ENCODE assay signal across 1 cellular context in the genomic region with DNA sequence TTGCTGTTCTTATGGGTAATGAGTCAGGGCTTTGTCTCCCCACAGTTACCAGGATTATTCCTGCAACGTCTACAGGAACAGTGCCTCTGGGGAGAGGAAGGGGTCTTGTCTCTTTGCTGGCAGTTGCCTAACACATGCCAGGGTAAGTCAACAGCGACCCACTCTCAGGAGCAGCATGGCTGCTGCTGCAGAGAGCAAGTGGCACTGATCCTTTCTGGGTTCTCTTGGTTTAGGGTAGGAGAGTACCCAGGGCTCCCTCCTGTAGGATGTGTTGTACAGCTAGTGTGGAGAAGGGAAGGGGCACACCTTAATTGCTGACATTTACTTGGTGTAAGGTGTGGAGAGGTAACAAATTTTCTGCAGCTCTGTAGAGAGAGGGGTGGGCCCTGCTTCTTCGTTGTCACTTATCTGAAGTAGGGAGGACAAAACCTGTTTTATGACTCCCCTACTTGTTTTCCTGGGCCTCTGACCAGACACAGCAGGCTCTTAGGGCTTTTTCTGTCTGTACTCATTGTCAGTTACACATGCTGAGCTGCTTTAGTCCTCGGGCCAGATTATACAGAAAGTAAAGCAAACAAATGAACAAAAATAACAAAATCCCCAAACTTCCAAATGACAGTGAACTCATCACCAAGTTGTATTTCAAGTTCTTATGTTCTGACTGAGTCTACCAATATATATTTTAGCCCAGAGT.
TF ChIP-seq lines count a peak whose summit lies in the region.

No MANE protein-coding gene starts in this region.

TF ChIP-seq in HepG2, 621 proteins besides CTCF, POLR2A, EP300 and RAD21:
- TF ChIP-seq, protein P1, sequence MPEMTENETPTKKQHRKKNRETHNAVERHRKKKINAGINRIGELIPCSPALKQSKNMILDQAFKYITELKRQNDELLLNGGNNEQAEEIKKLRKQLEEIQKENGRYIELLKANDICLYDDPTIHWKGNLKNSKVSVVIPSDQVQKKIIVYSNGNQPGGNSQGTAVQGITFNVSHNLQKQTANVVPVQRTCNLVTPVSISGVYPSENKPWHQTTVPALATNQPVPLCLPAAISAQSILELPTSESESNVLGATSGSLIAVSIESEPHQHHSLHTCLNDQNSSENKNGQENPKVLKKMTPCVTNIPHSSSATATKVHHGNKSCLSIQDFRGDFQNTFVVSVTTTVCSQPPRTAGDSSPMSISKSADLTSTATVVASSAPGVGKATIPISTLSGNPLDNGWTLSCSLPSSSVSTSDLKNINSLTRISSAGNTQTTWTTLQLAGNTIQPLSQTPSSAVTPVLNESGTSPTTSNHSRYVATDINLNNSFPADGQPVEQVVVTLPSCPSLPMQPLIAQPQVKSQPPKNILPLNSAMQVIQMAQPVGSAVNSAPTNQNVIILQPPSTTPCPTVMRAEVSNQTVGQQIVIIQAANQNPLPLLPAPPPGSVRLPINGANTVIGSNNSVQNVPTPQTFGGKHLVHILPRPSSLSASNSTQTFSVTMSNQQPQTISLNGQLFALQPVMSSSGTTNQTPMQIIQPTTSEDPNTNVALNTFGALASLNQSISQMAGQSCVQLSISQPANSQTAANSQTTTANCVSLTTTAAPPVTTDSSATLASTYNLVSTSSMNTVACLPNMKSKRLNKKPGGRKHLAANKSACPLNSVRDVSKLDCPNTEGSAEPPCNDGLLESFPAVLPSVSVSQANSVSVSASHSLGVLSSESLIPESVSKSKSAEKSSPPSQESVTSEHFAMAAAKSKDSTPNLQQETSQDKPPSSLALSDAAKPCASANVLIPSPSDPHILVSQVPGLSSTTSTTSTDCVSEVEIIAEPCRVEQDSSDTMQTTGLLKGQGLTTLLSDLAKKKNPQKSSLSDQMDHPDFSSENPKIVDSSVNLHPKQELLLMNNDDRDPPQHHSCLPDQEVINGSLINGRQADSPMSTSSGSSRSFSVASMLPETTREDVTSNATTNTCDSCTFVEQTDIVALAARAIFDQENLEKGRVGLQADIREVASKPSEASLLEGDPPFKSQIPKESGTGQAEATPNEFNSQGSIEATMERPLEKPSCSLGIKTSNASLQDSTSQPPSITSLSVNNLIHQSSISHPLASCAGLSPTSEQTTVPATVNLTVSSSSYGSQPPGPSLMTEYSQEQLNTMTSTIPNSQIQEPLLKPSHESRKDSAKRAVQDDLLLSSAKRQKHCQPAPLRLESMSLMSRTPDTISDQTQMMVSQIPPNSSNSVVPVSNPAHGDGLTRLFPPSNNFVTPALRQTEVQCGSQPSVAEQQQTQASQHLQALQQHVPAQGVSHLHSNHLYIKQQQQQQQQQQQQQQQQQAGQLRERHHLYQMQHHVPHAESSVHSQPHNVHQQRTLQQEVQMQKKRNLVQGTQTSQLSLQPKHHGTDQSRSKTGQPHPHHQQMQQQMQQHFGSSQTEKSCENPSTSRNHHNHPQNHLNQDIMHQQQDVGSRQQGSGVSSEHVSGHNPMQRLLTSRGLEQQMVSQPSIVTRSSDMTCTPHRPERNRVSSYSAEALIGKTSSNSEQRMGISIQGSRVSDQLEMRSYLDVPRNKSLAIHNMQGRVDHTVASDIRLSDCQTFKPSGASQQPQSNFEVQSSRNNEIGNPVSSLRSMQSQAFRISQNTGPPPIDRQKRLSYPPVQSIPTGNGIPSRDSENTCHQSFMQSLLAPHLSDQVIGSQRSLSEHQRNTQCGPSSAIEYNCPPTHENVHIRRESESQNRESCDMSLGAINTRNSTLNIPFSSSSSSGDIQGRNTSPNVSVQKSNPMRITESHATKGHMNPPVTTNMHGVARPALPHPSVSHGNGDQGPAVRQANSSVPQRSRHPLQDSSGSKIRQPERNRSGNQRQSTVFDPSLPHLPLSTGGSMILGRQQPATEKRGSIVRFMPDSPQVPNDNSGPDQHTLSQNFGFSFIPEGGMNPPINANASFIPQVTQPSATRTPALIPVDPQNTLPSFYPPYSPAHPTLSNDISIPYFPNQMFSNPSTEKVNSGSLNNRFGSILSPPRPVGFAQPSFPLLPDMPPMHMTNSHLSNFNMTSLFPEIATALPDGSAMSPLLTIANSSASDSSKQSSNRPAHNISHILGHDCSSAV (CRISPR knock-in tag; IDR thresholded peaks at IDR 0.05; ENCODE audit: borderline replicate concordance), result no peak
- TF ChIP-seq, protein P2, sequence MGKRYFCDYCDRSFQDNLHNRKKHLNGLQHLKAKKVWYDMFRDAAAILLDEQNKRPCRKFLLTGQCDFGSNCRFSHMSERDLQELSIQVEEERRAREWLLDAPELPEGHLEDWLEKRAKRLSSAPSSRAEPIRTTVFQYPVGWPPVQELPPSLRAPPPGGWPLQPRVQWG (CRISPR knock-in tag; IDR thresholded peaks at IDR 0.05; ENCODE audit: borderline replicate concordance, low read depth), result no peak
- TF ChIP-seq, protein P3, sequence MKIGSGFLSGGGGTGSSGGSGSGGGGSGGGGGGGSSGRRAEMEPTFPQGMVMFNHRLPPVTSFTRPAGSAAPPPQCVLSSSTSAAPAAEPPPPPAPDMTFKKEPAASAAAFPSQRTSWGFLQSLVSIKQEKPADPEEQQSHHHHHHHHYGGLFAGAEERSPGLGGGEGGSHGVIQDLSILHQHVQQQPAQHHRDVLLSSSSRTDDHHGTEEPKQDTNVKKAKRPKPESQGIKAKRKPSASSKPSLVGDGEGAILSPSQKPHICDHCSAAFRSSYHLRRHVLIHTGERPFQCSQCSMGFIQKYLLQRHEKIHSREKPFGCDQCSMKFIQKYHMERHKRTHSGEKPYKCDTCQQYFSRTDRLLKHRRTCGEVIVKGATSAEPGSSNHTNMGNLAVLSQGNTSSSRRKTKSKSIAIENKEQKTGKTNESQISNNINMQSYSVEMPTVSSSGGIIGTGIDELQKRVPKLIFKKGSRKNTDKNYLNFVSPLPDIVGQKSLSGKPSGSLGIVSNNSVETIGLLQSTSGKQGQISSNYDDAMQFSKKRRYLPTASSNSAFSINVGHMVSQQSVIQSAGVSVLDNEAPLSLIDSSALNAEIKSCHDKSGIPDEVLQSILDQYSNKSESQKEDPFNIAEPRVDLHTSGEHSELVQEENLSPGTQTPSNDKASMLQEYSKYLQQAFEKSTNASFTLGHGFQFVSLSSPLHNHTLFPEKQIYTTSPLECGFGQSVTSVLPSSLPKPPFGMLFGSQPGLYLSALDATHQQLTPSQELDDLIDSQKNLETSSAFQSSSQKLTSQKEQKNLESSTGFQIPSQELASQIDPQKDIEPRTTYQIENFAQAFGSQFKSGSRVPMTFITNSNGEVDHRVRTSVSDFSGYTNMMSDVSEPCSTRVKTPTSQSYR (CRISPR knock-in tag; IDR thresholded peaks at IDR 0.05; ENCODE audit: borderline replicate concordance), result no peak
- TF ChIP-seq ZNF713 (CRISPR knock-in tag; IDR thresholded peaks at IDR 0.05) (no peak), HIVEP1 (CRISPR knock-in tag; IDR thresholded peaks at IDR 0.05) (no peak), IRF2 (CRISPR knock-in tag; IDR thresholded peaks at IDR 0.05) (no peak)
- TF ChIP-seq, protein P4, sequence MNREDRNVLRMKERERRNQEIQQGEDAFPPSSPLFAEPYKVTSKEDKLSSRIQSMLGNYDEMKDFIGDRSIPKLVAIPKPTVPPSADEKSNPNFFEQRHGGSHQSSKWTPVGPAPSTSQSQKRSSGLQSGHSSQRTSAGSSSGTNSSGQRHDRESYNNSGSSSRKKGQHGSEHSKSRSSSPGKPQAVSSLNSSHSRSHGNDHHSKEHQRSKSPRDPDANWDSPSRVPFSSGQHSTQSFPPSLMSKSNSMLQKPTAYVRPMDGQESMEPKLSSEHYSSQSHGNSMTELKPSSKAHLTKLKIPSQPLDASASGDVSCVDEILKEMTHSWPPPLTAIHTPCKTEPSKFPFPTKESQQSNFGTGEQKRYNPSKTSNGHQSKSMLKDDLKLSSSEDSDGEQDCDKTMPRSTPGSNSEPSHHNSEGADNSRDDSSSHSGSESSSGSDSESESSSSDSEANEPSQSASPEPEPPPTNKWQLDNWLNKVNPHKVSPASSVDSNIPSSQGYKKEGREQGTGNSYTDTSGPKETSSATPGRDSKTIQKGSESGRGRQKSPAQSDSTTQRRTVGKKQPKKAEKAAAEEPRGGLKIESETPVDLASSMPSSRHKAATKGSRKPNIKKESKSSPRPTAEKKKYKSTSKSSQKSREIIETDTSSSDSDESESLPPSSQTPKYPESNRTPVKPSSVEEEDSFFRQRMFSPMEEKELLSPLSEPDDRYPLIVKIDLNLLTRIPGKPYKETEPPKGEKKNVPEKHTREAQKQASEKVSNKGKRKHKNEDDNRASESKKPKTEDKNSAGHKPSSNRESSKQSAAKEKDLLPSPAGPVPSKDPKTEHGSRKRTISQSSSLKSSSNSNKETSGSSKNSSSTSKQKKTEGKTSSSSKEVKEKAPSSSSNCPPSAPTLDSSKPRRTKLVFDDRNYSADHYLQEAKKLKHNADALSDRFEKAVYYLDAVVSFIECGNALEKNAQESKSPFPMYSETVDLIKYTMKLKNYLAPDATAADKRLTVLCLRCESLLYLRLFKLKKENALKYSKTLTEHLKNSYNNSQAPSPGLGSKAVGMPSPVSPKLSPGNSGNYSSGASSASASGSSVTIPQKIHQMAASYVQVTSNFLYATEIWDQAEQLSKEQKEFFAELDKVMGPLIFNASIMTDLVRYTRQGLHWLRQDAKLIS (CRISPR knock-in tag; IDR thresholded peaks at IDR 0.05), result no peak
- TF ChIP-seq, protein P5, sequence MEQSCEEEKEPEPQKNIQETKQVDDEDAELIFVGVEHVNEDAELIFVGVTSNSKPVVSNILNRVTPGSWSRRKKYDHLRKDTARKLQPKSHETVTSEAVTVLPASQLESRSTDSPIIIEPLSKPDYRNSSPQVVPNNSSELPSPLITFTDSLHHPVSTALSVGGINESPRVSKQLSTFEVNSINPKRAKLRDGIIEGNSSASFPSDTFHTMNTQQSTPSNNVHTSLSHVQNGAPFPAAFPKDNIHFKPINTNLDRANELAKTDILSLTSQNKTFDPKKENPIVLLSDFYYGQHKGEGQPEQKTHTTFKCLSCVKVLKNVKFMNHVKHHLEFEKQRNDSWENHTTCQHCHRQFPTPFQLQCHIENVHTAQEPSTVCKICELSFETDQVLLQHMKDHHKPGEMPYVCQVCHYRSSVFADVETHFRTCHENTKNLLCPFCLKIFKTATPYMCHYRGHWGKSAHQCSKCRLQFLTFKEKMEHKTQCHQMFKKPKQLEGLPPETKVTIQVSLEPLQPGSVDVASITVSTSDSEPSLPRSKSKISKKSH (CRISPR knock-in tag; IDR thresholded peaks at IDR 0.05; ENCODE audit: borderline replicate concordance), result no peak
- TF ChIP-seq, protein P6, sequence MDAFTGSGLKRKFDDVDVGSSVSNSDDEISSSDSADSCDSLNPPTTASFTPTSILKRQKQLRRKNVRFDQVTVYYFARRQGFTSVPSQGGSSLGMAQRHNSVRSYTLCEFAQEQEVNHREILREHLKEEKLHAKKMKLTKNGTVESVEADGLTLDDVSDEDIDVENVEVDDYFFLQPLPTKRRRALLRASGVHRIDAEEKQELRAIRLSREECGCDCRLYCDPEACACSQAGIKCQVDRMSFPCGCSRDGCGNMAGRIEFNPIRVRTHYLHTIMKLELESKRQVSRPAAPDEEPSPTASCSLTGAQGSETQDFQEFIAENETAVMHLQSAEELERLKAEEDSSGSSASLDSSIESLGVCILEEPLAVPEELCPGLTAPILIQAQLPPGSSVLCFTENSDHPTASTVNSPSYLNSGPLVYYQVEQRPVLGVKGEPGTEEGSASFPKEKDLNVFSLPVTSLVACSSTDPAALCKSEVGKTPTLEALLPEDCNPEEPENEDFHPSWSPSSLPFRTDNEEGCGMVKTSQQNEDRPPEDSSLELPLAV (CRISPR knock-in tag; conservative IDR thresholded peaks at IDR 0.05; ENCODE audit: low read depth), result no peak
